Comparison of ENCODE assay signal across 28 cellular contexts in the genomic region with DNA sequence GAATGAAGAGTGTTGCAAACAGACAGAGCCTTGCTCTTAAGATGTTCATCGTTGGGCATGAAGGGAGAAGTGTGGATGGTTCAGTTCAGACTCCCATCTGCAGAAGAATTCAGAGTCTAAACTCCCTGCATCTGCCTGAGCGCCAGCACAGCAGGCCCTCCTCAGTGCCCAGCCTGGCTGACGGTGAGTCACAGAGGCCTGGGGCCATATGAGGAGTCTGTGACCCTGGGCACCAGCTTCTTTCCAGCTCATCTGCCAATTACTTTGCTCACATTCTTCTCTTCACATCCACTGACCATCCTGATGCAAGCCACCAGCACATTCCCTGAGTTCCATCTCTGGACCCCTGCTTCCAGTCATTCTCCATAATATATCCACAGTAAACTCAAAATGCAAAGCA.
DNase-seq lines count a peak whose midpoint lies in the region; ATAC-seq and TF ChIP-seq lines count a peak whose summit lies in the region.
"Had no signal": no experiment of that assay in that cellular context is flagged by ENCODE, and none has a peak within 500 bp of the region (broad histone marks: within the 10 kb centered on the region; RNA-seq: fewer than 3 reads in every experiment).

No MANE protein-coding gene starts in this region.

- H3K4me3 ChIP-seq in IMR-90 (ENCODE audit: insufficient read depth, low read depth, low read length) (no peak overlapping the region), adrenal gland (no peak overlapping the region), mesenchymal stem cell (ENCODE audit: insufficient read depth in 1 of 2, low read depth in 1 of 2, low read length in 2 of 2) (no peak overlapping the region), ascending aorta (no peak overlapping the region)
- H3K4me3 ChIP-seq: cardiac muscle cell, left ventricle myocardium inferior, ovary, skin epidermis, stomach, thyroid gland had no signal

- H2BK20ac ChIP-seq in IMR-90 (ENCODE audit: low read depth, low read length) = no peak overlapping the region

- H3K56ac ChIP-seq in IMR-90 (ENCODE audit: extremely low read depth, insufficient read depth, low read length) = no peak overlapping the region

- no peak overlapping the region for H3K14ac ChIP-seq in IMR-90 (replicated peaks; ENCODE audit: low read depth, low read length)
- H3K14ac ChIP-seq in mesenchymal stem cell (ENCODE audit: low read length in 2 of 2) = no peak overlapping the region

- H3K4me2 ChIP-seq in IMR-90 (ENCODE audit: low read depth, low read length) (no peak overlapping the region), mesenchymal stem cell (ENCODE audit: low read length, poor library complexity, severe bottlenecking) (no peak overlapping the region)

- no peak overlapping the region for H2AK5ac ChIP-seq in IMR-90 (ENCODE audit: low read depth, low read length)
- no peak overlapping the region for H2AK5ac ChIP-seq in mesenchymal stem cell (ENCODE audit: low read length, severe bottlenecking)

- no peaks in the 10 kb centered on the region for H3K79me1 ChIP-seq in IMR-90 (ENCODE audit: low read depth in 1 of 2, low read length in 2 of 2)
- H3K79me1 ChIP-seq in mesenchymal stem cell (replicated peaks; ENCODE audit: low read length, poor library complexity, severe bottlenecking) = no peaks in the 10 kb centered on the region

- no peak overlapping the region for H2BK120ac ChIP-seq in IMR-90 (ENCODE audit: low read depth, low read length)
- no peak overlapping the region for H2BK120ac ChIP-seq in mesenchymal stem cell (ENCODE audit: low read depth, low read length)

- peaks cover 5% of the 10 kb centered on the region; the same call in 1 of the 2 replicates for H3K9me3 ChIP-seq in IMR-90 (ENCODE audit: control insufficient read depth, insufficient read depth, low read length)
- no peaks in the 10 kb centered on the region for H3K9me3 ChIP-seq in adrenal gland (replicated peaks in 1 of 3)
- H3K9me3 ChIP-seq in mesenchymal stem cell (ENCODE audit: control insufficient read depth, low read length) = no peaks in the 10 kb centered on the region
- no peaks in the 10 kb centered on the region for H3K9me3 ChIP-seq in ascending aorta
- H3K9me3 ChIP-seq: BE2C, left ventricle myocardium inferior, ovary, stomach, thyroid gland had no signal

- H4K8ac ChIP-seq in IMR-90 (ENCODE audit: low read depth in 2 of 2, low read length in 2 of 2) (no peak overlapping the region), mesenchymal stem cell (ENCODE audit: low read length) (no peak overlapping the region)

- TF ChIP-seq RAD21 in IMR-90 (IDR thresholded peaks at IDR 0.05; ENCODE audit: low read length) = no peak

- H3K9ac ChIP-seq in IMR-90 (ENCODE audit: low read depth, low read length) = no peak overlapping the region
- H3K9ac ChIP-seq in mesenchymal stem cell (ENCODE audit: low read length) = no peak overlapping the region

- TF ChIP-seq POLR2A in IMR-90 (IDR thresholded peaks at IDR 0.05; ENCODE audit: low read depth, low read length) (no peak), adrenal gland (IDR thresholded peaks at IDR 0.05) (no peak)

- CTCF ChIA-PET in IMR-90 (lab: Yijun Ruan, JAX) = no interaction called here

- no peaks in the 10 kb centered on the region for H3K36me3 ChIP-seq in IMR-90 (ENCODE audit: control insufficient read depth, insufficient read depth, low read length)
- no peaks in the 10 kb centered on the region for H3K36me3 ChIP-seq in adrenal gland (replicated peaks in 1 of 2)
- H3K36me3 ChIP-seq in mesenchymal stem cell (ENCODE audit: control insufficient read depth in 1 of 2, insufficient read depth in 2 of 2, low read depth in 1 of 2, low read length in 2 of 2) = no peaks in the 10 kb centered on the region
- no peaks in the 10 kb centered on the region for H3K36me3 ChIP-seq in ascending aorta
- H3K36me3 ChIP-seq: BE2C, cardiac muscle cell, left ventricle myocardium inferior, ovary, stomach, thyroid gland, WERI-Rb-1 had no signal

- H3K23ac ChIP-seq in IMR-90 (ENCODE audit: low read depth, low read length) (no peak overlapping the region), mesenchymal stem cell (ENCODE audit: low read length in 2 of 2) (no peak overlapping the region)

- no peaks in the 10 kb centered on the region for H3K4me1 ChIP-seq in IMR-90 (ENCODE audit: control insufficient read depth, insufficient read depth, low read length)
- no peaks in the 10 kb centered on the region for H3K4me1 ChIP-seq in adrenal gland (replicated peaks in 1 of 2)
- peaks cover 11% of the 10 kb centered on the region for H3K4me1 ChIP-seq in mesenchymal stem cell (ENCODE audit: control insufficient read depth, insufficient read depth, low read depth, low read length)
- no peaks in the 10 kb centered on the region for H3K4me1 ChIP-seq in ascending aorta
- H3K4me1 ChIP-seq: BE2C, left ventricle myocardium inferior, stomach had no signal

- no TSS peak for BruUV-seq in IMR-90 (replicated peaks; lab: Mats Ljungman, UMichigan)

- no peak overlapping the region for H2BK5ac ChIP-seq in IMR-90 (ENCODE audit: low read depth, low read length, poor library complexity, severe bottlenecking)
- no peak overlapping the region for H2BK5ac ChIP-seq in mesenchymal stem cell (ENCODE audit: low read depth, low read length, poor library complexity, severe bottlenecking)

- no peak overlapping the region for H2BK12ac ChIP-seq in mesenchymal stem cell (ENCODE audit: low read length in 2 of 2)

- ATAC-seq in IMR-90 (ENCODE audit: low read depth) (peak; percentile 39), HG03520 (IDR thresholded peaks at IDR 0.05; ENCODE audit: unreplicated experiment) (no peak)
- ATAC-seq: activated T-cell treated with anti-CD3 and anti-CD28 coated beads, Interleukin-2, amount 50 U/mL, for 72 hours; HepG2; naive thymus-derived CD8-positive, alpha-beta T cell had no signal

- WGBS in IMR-90 (ENCODE audit: extremely low coverage in 2 of 2, insufficient read length in 1 of 2), 2 experiments = 0% methylated on average over 1 of the region's 3 CpGs; no CpG with 5 or more reads in 1 of the 2 experiments
- 46 to 77% (median 59%) methylated on average over 2 to 3 of the region's 3 CpGs for WGBS in adrenal gland, 4 donors
- 71% methylated on average over 3 of the region's 3 CpGs for WGBS in mesenchymal stem cell

- no peak overlapping the region for H3K4ac ChIP-seq in IMR-90 (ENCODE audit: low read depth, low read length)
- no peak overlapping the region for H3K4ac ChIP-seq in mesenchymal stem cell (ENCODE audit: low read depth in 1 of 2, low read length in 2 of 2)

- H3K18ac ChIP-seq in IMR-90 (ENCODE audit: low read depth, low read length) (no peak overlapping the region), mesenchymal stem cell (ENCODE audit: low read depth in 1 of 2, low read length in 2 of 2) (no peak overlapping the region)

- no peak for TF ChIP-seq CTCF in IMR-90 (conservative IDR thresholded peaks at IDR 0.05; ENCODE audit: low read depth, low read length)
- no peak for TF ChIP-seq CTCF in adrenal gland (IDR thresholded peaks at IDR 0.05)
- no peak for TF ChIP-seq CTCF in ascending aorta (IDR thresholded peaks at IDR 0.05)

- H4K91ac ChIP-seq in IMR-90 (ENCODE audit: insufficient read depth, low read depth, low read length) (no peak overlapping the region), mesenchymal stem cell (ENCODE audit: low read length) (no peak overlapping the region)

- peak; percentile 91 for DNase-seq in EH (ENCODE audit: low read depth)
- DNase-seq in IMR-90 = no peak
- DNase-seq in adrenal gland = peak in 4 of 7 donors; percentile 37 to 58 (median 44)
- DNase-seq in mesenchymal stem cell = no peak
- DNase-seq in ascending aorta (ENCODE audit: low spot score in 2 of 2) = no peak
- no peak for DNase-seq in dedifferentiated amniotic fluid mesenchymal stem cell (ENCODE audit: extremely low spot score)
- no peak for DNase-seq in mucosa of gallbladder (ENCODE audit: low spot score)
- DNase-seq: activated CD4-positive, alpha-beta T cell treated with anti-CD3 and anti-CD28 coated beads, Interleukin-2, amount 50 U/mL, for 4 hours; activated naive CD4-positive, alpha-beta T cell; activated T-cell treated with anti-CD3 and anti-CD28 coated beads, Interleukin-2, amount 50 U/mL, for 72 hours; amygdala; BE2C; cortex of kidney; endodermal cell; Kasumi-1; left ventricle myocardium inferior; midbrain; naive thymus-derived CD8-positive, alpha-beta T cell; NCI-H1694; ovary; Right ventricle myocardium superior; stomach; thyroid gland; WERI-Rb-1 had no signal

- H3K27me3 ChIP-seq in IMR-90 (ENCODE audit: control insufficient read depth, insufficient read depth, low read length) (no peaks in the 10 kb centered on the region), adrenal gland (no peaks in the 10 kb centered on the region), mesenchymal stem cell (ENCODE audit: control insufficient read depth in 1 of 2, insufficient read depth in 1 of 2, low read length in 2 of 2) (peaks cover 0 to under 1% of the 10 kb centered on the region in 2 experiments), ascending aorta (no peaks in the 10 kb centered on the region)
- H3K27me3 ChIP-seq: BE2C, cardiac muscle cell, ovary, thyroid gland had no signal

- H2AFZ ChIP-seq in IMR-90 (replicated peaks; ENCODE audit: low read length, poor library complexity) = no peak overlapping the region
- no peak overlapping the region for H2AFZ ChIP-seq in mesenchymal stem cell (ENCODE audit: low read depth, low read length)

- no peaks in the 10 kb centered on the region for H3K9me1 ChIP-seq in IMR-90 (ENCODE audit: insufficient read depth, low read length)

- no peak overlapping the region for H2BK15ac ChIP-seq in IMR-90 (ENCODE audit: low read depth, low read length)
- H2BK15ac ChIP-seq in mesenchymal stem cell (ENCODE audit: low read depth, poor library complexity, severe bottlenecking) = no peak overlapping the region

- POLR2A ChIA-PET in IMR-90 (lab: Charles Lee; ENCODE audit: unreplicated experiment) = interaction anchor here (0.6 kb wide), 1 partner anchor 731 kb away, joined by 3 read pairs; no protein-coding TSS in a partner anchor

- in situ Hi-C loops in IMR-90 (cut with MboI; ENCODE audit: low sequenced_read_pairs) = loop anchor here (10.0 kb wide), 1 partner anchor 522 kb away; no protein-coding TSS in a partner anchor

- H3K27ac ChIP-seq in IMR-90 (ENCODE audit: insufficient read depth, low read length) (no peak overlapping the region), adrenal gland (no peak overlapping the region), mesenchymal stem cell (ENCODE audit: low read length, poor library complexity, severe bottlenecking) (peak overlapping the region; percentile 1), ascending aorta (no peak overlapping the region)
- H3K27ac ChIP-seq: cardiac muscle cell, left ventricle myocardium inferior, ovary, skin epidermis, stomach, thyroid gland, WERI-Rb-1 had no signal

- intact Hi-C loops in IMR-90 (cut with micrococcal nuclease) = no loop called here
- intact Hi-C loops in adrenal gland (cut with DNase I) = loop anchor here in 1 of 2 donors (10.0 kb wide), 1 partner anchor 512 kb away; no protein-coding TSS in a partner anchor
- intact Hi-C loops in ascending aorta (cut with DNase I) = no loop called here

- no peaks in the 10 kb centered on the region for H4K20me1 ChIP-seq in IMR-90 (ENCODE audit: insufficient read depth, low read length)

- no peak overlapping the region for H2AK9ac ChIP-seq in IMR-90 (replicated peaks; ENCODE audit: low read depth, low read length, poor library complexity)

- dilution Hi-C loops in IMR-90 (cut with HindIII; ENCODE audit: low sequenced_read_pairs, unreplicated experiment) = no loop called here

- H4K5ac ChIP-seq in IMR-90 (ENCODE audit: low read depth, low read length) = no peak overlapping the region

TF ChIP-seq in IMR-90, 13 proteins besides CTCF, POLR2A, EP300 and RAD21 (continues in another document):
- TF ChIP-seq MAFK (IDR thresholded peaks at IDR 0.05; ENCODE audit: low read depth, low read length) = no peak

Comparison
In these comparisons a context has a peak if more than half of its experiments do, and no peak if none do; other contexts are left out.
1. DNase-seq: peak in EH (single experiment) and adrenal gland (4 of 7); none in IMR-90 (single experiment), mesenchymal stem cell (single experiment), ascending aorta (0 of 2), dedifferentiated amniotic fluid mesenchymal stem cell (single experiment) and mucosa of gallbladder (single experiment).